Comparison of ENCODE assay signal across 18 cellular contexts in the genomic region with DNA sequence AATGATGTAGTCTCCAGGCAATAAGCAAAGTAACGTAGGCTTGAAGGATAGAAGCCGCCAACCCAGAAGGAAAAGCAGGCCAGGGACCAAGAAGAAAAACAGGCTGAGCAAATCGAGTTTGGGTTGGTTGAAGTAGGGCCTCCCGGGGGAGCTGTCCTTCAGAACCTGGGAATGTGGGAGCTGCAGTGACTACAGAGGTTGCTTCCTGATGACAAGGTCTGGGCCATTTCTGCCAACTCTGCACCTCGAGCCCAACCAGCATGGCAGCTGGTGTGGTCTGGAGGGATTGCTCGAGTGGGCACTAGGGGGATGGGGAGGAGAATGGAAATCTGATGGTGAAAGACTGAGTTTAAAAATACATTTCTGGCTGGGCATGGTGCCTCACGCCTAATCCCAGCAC. TPM values are rescaled to one million over a fixed set of nuclear protein-coding genes. Genes with fewer than 3 reads are reported as not detected.
A peak's percentile ranks its signal among the peaks of the same experiment; 100 is the strongest.
DNase-seq lines count a peak whose midpoint lies in the region; ATAC-seq and TF ChIP-seq lines count a peak whose summit lies in the region.
"Had no signal": no experiment of that assay in that cellular context is flagged by ENCODE, and none has a peak within 500 bp of the region (broad histone marks: within the 10 kb centered on the region; RNA-seq: fewer than 3 reads in every experiment).

No MANE protein-coding gene starts in this region.

- H3K27ac Mint-ChIP-seq in neural progenitor cell: no peak overlapping the region
- H3K27ac Mint-ChIP-seq: T-cell had no signal

- WGBS in GM23248 (ENCODE audit: low coverage in 1 of 2, low lambda C conversion rate in 2 of 2, missing lambda C conversion rate in 2 of 2), 2 experiments: 29 to 33% methylated on average over 7 of the region's 7 CpGs

- H3K27ac ChIP-seq in GM23248 (no peak overlapping the region), neural progenitor cell (no peak overlapping the region)
- H3K27ac ChIP-seq: BLaER1 treated with 17β-estradiol and CSF1 and Interleukin-3, amounts not matched to agents 10 nM and 100 nM; SJSA1 had no signal

- H3K4me1 ChIP-seq in GM23248 (ENCODE audit: insufficient read depth) (no peaks in the 10 kb centered on the region), neural progenitor cell (no peaks in the 10 kb centered on the region)
- H3K4me1 ChIP-seq: BLaER1 treated with 17β-estradiol and CSF1 and Interleukin-3, amounts not matched to agents 10 nM and 100 nM; SJSA1 had no signal

- H3K36me3 ChIP-seq in GM23248 (ENCODE audit: low read depth): no peaks in the 10 kb centered on the region
- no peaks in the 10 kb centered on the region for H3K36me3 ChIP-seq in neural progenitor cell
- H3K36me3 ChIP-seq: BLaER1 treated with 17β-estradiol and CSF1 and Interleukin-3, amounts not matched to agents 10 nM and 100 nM; SJSA1 had no signal

- no peak overlapping the region for H3K9ac ChIP-seq in GM23248
- H3K9ac ChIP-seq in neural progenitor cell: no peak overlapping the region
- H3K9ac ChIP-seq: BLaER1 treated with 17β-estradiol and CSF1 and Interleukin-3, amounts not matched to agents 10 nM and 100 nM had no signal

- H2AFZ ChIP-seq in GM23248 (no peak overlapping the region), neural progenitor cell (replicated peaks) (no peak overlapping the region)

- peak; percentile 23 for DNase-seq in GM23248
- DNase-seq in M059J (ENCODE audit: low read depth): peak; percentile 25
- peak; percentile 5 for DNase-seq in fibroblast of the aortic adventitia (ENCODE audit: low read depth)
- DNase-seq in neural progenitor cell (ENCODE audit: low spot score): peak; percentile 3
- no peak for DNase-seq in activated gamma-delta T cell (lab: John Stamatoyannopoulos, UW)
- no peak for DNase-seq in HT-29 (ENCODE audit: low spot score)
- DNase-seq: DMS153, IMR-90, MV-4-11, NCI-H1436 treated with DMSO at 0.1 percent for 48 hours, NCI-H2081, NCI-H226, NCI-H526 treated with DMSO at 0.1 percent for 48 hours, T-cell had no signal

- no peak overlapping the region for H3K4me2 ChIP-seq in GM23248 (ENCODE audit: unreplicated experiment)
- H3K4me2 ChIP-seq in neural progenitor cell: no peak overlapping the region
- H3K4me2 ChIP-seq: BLaER1 treated with 17β-estradiol and CSF1 and Interleukin-3, amounts not matched to agents 10 nM and 100 nM had no signal

- H3K36me3 Mint-ChIP-seq in neural progenitor cell: no peaks in the 10 kb centered on the region
- H3K36me3 Mint-ChIP-seq: T-cell had no signal

- no peaks in the 10 kb centered on the region for H3K9me2 ChIP-seq in GM23248 (ENCODE audit: insufficient read depth)

- peaks cover 2% of the 10 kb centered on the region for H3K9me3 Mint-ChIP-seq in neural progenitor cell
- H3K9me3 Mint-ChIP-seq: T-cell had no signal

- no peaks in the 10 kb centered on the region for H4K20me1 ChIP-seq in GM23248 (ENCODE audit: insufficient read depth)
- H4K20me1 ChIP-seq in neural progenitor cell (ENCODE audit: low read depth): no peaks in the 10 kb centered on the region
- H4K20me1 ChIP-seq: BLaER1 treated with 17β-estradiol and CSF1 and Interleukin-3, amounts not matched to agents 10 nM and 100 nM had no signal

- H3K27me3 ChIP-seq in GM23248 (replicated peaks; ENCODE audit: insufficient read depth) (no peaks in the 10 kb centered on the region), neural progenitor cell (no peaks in the 10 kb centered on the region)
- H3K27me3 ChIP-seq: BLaER1 treated with 17β-estradiol and CSF1 and Interleukin-3, amounts not matched to agents 10 nM and 100 nM; SJSA1 had no signal

- ATAC-seq in GM19463 (IDR thresholded peaks at IDR 0.05; ENCODE audit: unreplicated experiment): no peak
- ATAC-seq: GM12878, T-cell had no signal

- no peaks in the 10 kb centered on the region for H3K4me1 Mint-ChIP-seq in neural progenitor cell
- H3K4me1 Mint-ChIP-seq: T-cell had no signal

- H3K27me3 Mint-ChIP-seq in neural progenitor cell (ENCODE audit: insufficient read depth, low read depth): no peaks in the 10 kb centered on the region
- H3K27me3 Mint-ChIP-seq: T-cell had no signal

- H3K9me3 ChIP-seq in GM23248 (ENCODE audit: low read depth) (no peaks in the 10 kb centered on the region), neural progenitor cell (ENCODE audit: low read depth) (no peaks in the 10 kb centered on the region)
- H3K9me3 ChIP-seq: SJSA1 had no signal

- H3K79me2 ChIP-seq in GM23248 (ENCODE audit: insufficient read depth) (no peaks in the 10 kb centered on the region), neural progenitor cell (ENCODE audit: low read depth) (no peaks in the 10 kb centered on the region)

- no peak overlapping the region for H3K4me3 ChIP-seq in GM23248
- H3K4me3 ChIP-seq in fibroblast of the aortic adventitia (ENCODE audit: low read depth, low read length): no peak overlapping the region
- no peak overlapping the region for H3K4me3 ChIP-seq in neural progenitor cell
- H3K4me3 ChIP-seq: BLaER1 treated with 17β-estradiol and CSF1 and Interleukin-3, amounts not matched to agents 10 nM and 100 nM; GM12878; SJSA1 had no signal

- no peak overlapping the region for H3K4me3 Mint-ChIP-seq in neural progenitor cell
- H3K4me3 Mint-ChIP-seq: T-cell had no signal

- in situ Hi-C loops in GM23248 (cut with MboI): no loop called here

- no peaks in the 10 kb centered on the region for H3F3A ChIP-seq in GM23248 (ENCODE audit: insufficient read depth)
- no peaks in the 10 kb centered on the region for H3F3A ChIP-seq in neural progenitor cell (ENCODE audit: low read depth)

- TF ChIP-seq CTCF in fibroblast of the aortic adventitia (IDR thresholded peaks at IDR 0.05; ENCODE audit: insufficient read depth, low read length): no peak
- TF ChIP-seq CTCF in neural progenitor cell (IDR thresholded peaks at IDR 0.05): no peak

RNA-seq across cellular contexts. Expression of gene ACMSD, which starts 14.1 kb away (rescaled TPM):
- total RNA-seq in GM23248 (2014; rRNA removed; shearing (Covaris generic)): not detected in 2 replicates
- polyA plus RNA-seq in GM23248 (2016; fragmentation: Nextera tagmentation; extraction: Ambion mirVana): not detected in 2 replicates
- not detected in 2 replicates for total RNA-seq in M059J (2014; rRNA removed; shearing (Covaris generic))
- total RNA-seq in fibroblast of the aortic adventitia (ENCODE audit: low replicate concordance): not detected in 2 replicates
- total RNA-seq in neural progenitor cell (ENCODE audit: low replicate concordance): not detected in 2 replicates
- not detected in 2 replicates for total RNA-seq in HT-29 (2014; rRNA removed; shearing (Covaris generic))
- total RNA-seq: GM12878, IMR-90, SJSA1 had no signal
- polyA plus RNA-seq: IMR-90 had no signal

Comparison
In these comparisons a context has a peak if more than half of its experiments do, and no peak if none do; other contexts are left out.
1. DNase-seq: peak in GM23248 (single experiment), M059J (single experiment), fibroblast of the aortic adventitia (single experiment) and neural progenitor cell (single experiment); none in activated gamma-delta T cell (single experiment) and HT-29 (single experiment).